Comparison of ENCODE assay signal across 8 cellular contexts in genomic region chr4:38868055-38868965, GRCh38. TPM values are rescaled to one million over a fixed set of nuclear protein-coding genes. Genes with fewer than 3 reads are reported as not detected.
DNase-seq lines count a peak whose midpoint lies in the region; ATAC-seq, FAIRE-seq and TF ChIP-seq lines count a peak whose summit lies in the region.

No MANE protein-coding gene starts in this region.

- CTCF ChIA-PET in Calu3 (lab: Charles Lee) = no interaction called here

- H3K4me1 Mint-ChIP-seq in Calu3 (ENCODE audit: low read depth, unreplicated experiment) = peaks cover 15% of the 10 kb centered on the region

- no peaks in the 10 kb centered on the region for H3K27me3 Mint-ChIP-seq in Calu3 (ENCODE audit: unreplicated experiment)

- FAIRE-seq in bronchial epithelial cell (lab: Jason Lieb, UNC) = no peak

- intact Hi-C loops in Calu3 (cut with micrococcal nuclease; ENCODE audit: unreplicated experiment) = no loop called here
- intact Hi-C loops in left lung (cut with DNase I) = loop anchor here in 1 of 2 donors (10.0 kb wide), 1 partner anchor 104 kb away; no protein-coding TSS in a partner anchor

- H3K27me3 ChIP-seq in HUES6 (ENCODE audit: control insufficient read depth, insufficient read depth, low read length) = no peaks in the 10 kb centered on the region
- H3K27me3 ChIP-seq in bronchial epithelial cell (ENCODE audit: control insufficient read depth, insufficient read depth, low read length) = no peaks in the 10 kb centered on the region
- H3K27me3 ChIP-seq in left lung = no peaks in the 10 kb centered on the region

- peak; percentile 72 for ATAC-seq in left lung

- H3K4me1 ChIP-seq in HUES6 (ENCODE audit: control insufficient read depth, insufficient read depth, low read length) (peaks cover 11% of the 10 kb centered on the region; the same call in 1 of the 2 replicates), left lung (peaks cover 14 to 40% of the 10 kb centered on the region in 2 donors)

- H3K4me3 ChIP-seq in HUES6 (ENCODE audit: low read depth, low read length) (peak overlapping the region; percentile 63), bronchial epithelial cell (ENCODE audit: low read depth, low read length) (peak overlapping the region; percentile 88), left lung (peak overlapping the region; percentile 72 to 73)

- BruUV-seq in Calu3 (replicated peaks; lab: Mats Ljungman, UMichigan) = TSS peak; percentile 39

- H3K9me3 Mint-ChIP-seq in Calu3 (ENCODE audit: low read depth, unreplicated experiment) = no peaks in the 10 kb centered on the region

- peak overlapping the region; percentile 68 for H3K4me3 Mint-ChIP-seq in Calu3 (ENCODE audit: low read depth, unreplicated experiment)

- peak overlapping the region; percentile 85 for H3K9ac ChIP-seq in HUES6 (ENCODE audit: low read length)

- H3K27ac ChIP-seq in HUES6 (ENCODE audit: low read depth, low read length) = no peak overlapping the region
- peak overlapping the region; percentile 87 to 95 for H3K27ac ChIP-seq in left lung
- H3K27ac ChIP-seq in substantia nigra (ENCODE audit: low read depth, low read length, poor library complexity, severe bottlenecking) = peak overlapping the region; percentile 88

- DNase-seq in Calu3 (no peak), bronchial epithelial cell (ENCODE audit: low read depth) (peak; percentile 22), left lung (peak; percentile 62 to 80), substantia nigra (lab: John Stamatoyannopoulos, UW) (peak in 17 of 49 donors; percentile 14 to 70 (median 44)), cerebellar nuclear complex (lab: John Stamatoyannopoulos, UW) (no peak), NCI-H1436 (lab: John Stamatoyannopoulos, UW) (no peak), T1000 (lab: John Stamatoyannopoulos, UW) (no peak)

- H3K36me3 ChIP-seq in HUES6 (ENCODE audit: control insufficient read depth, insufficient read depth, low read length) (peaks cover 3% of the 10 kb centered on the region), bronchial epithelial cell (ENCODE audit: control insufficient read depth, insufficient read depth, low read length) (peaks cover 7% of the 10 kb centered on the region), left lung (peaks cover 0 to 13% of the 10 kb centered on the region in 2 donors)

- no peak overlapping the region for H3K27ac Mint-ChIP-seq in Calu3 (ENCODE audit: unreplicated experiment)

- no peaks in the 10 kb centered on the region for H3K9me3 ChIP-seq in HUES6 (ENCODE audit: control insufficient read depth, insufficient read depth, low read depth, low read length)
- no peaks in the 10 kb centered on the region for H3K9me3 ChIP-seq in left lung

- H3K36me3 Mint-ChIP-seq in Calu3 (ENCODE audit: insufficient read depth, unreplicated experiment) = peaks cover 18% of the 10 kb centered on the region

- no peak for TF ChIP-seq CTCF in Calu3 (IDR thresholded peaks at IDR 0.05; ENCODE audit: unreplicated experiment)
- no peak for TF ChIP-seq CTCF in bronchial epithelial cell (IDR thresholded peaks at IDR 0.05; ENCODE audit: insufficient read depth, low read length, severe bottlenecking)
- TF ChIP-seq CTCF in left lung (IDR thresholded peaks at IDR 0.05) = no peak

RNA-seq across cellular contexts. Expression of gene FAM114A1, which starts 0.7 kb away (rescaled TPM):
- total RNA-seq in Calu3 (2022) (18.5 and 22.1 TPM in 2 replicates), bronchial epithelial cell (40.2 and 44.2 TPM in 2 replicates), left lung (10 to 100 TPM; 68.5 to 81.1 TPM)

RNA-seq across cellular contexts. Expression of gene TLR6, which starts 11.7 kb away (rescaled TPM):
- 0.68 and 0.73 TPM in 2 replicates for total RNA-seq in Calu3 (2022)
- total RNA-seq in bronchial epithelial cell = 0.26 and 0.38 TPM in 2 replicates
- 10 to 100 TPM in 1 of 2 donors, 1 to 10 TPM in 1; 6.6 to 18.1 TPM for total RNA-seq in left lung

Comparison
In these comparisons a context has a peak if more than half of its experiments do, and no peak if none do; other contexts are left out.
1. DNase-seq: peak in bronchial epithelial cell (single experiment) and left lung (2 of 2); none in Calu3 (single experiment), cerebellar nuclear complex (0 of 2), NCI-H1436 (single experiment) and T1000 (single experiment).
2. Peak in every context shown above with its lines, with median percentiles within 50 percentile points of each other: H3K4me3 ChIP-seq.